In genomic region chr7:77140296-77140695, GRCh38 we compare ENCODE assay signal across 3 cellular contexts. TPM values are rescaled to one million over a fixed set of nuclear protein-coding genes. Genes with fewer than 3 reads are reported as not detected.
"Had no signal": no experiment of that assay in that cellular context is flagged by ENCODE, and none has a peak within 500 bp of the region (broad histone marks: within the 10 kb centered on the region; RNA-seq: fewer than 3 reads in every experiment).

No MANE protein-coding gene starts in this region.

RNA-seq across cellular contexts. Expression of gene FGL2, which starts 59.3 kb away (rescaled TPM):
- total RNA-seq: activated naive CD4-positive, alpha-beta T cell treated with anti-CD3 and anti-CD28 coated beads for 36 hours; astrocyte; chondrocyte had no signal
